Comparison of ENCODE assay signal across 24 cellular contexts in genomic region chr20:35598476-35598875, GRCh38. TPM values are rescaled to one million over a fixed set of nuclear protein-coding genes. Genes with fewer than 3 reads are reported as not detected.
DNase-seq lines count a peak whose midpoint lies in the region; ATAC-seq and TF ChIP-seq lines count a peak whose summit lies in the region.
"Had no signal": no experiment of that assay in that cellular context is flagged by ENCODE, and none has a peak within 500 bp of the region (broad histone marks: within the 10 kb centered on the region; RNA-seq: fewer than 3 reads in every experiment).

No MANE protein-coding gene starts in this region.

- no peaks in the 10 kb centered on the region for H3K9me3 Mint-ChIP-seq in activated naive CD8-positive, alpha-beta T cell (ENCODE audit: low read depth)
- H3K9me3 Mint-ChIP-seq in activated naive CD8-positive, alpha-beta T cell treated with anti-CD3 and anti-CD28 coated beads for 36 hours, result no peaks in the 10 kb centered on the region
- no peaks in the 10 kb centered on the region; the same call in 2 of the 3 replicates for H3K9me3 Mint-ChIP-seq in GM23338
- H3K9me3 Mint-ChIP-seq: CD4-positive, alpha-beta memory T cell; H9; T-helper 1 cell treated with Interleukin-12 subunit alpha and Interleukin-12 subunit beta and Interleukin-4 antibody, amounts not matched to agents 30 μg/mL and 1 μg/mL, for 36 hours had no signal

- H2AFZ ChIP-seq in GM23338, result no peak overlapping the region

- H3K36me3 ChIP-seq in WERI-Rb-1 (no peaks in the 10 kb centered on the region), A673 (ENCODE audit: insufficient read depth, low read length, poor library complexity, severe bottlenecking) (no peaks in the 10 kb centered on the region), GM23338 (ENCODE audit: insufficient read depth) (no peaks in the 10 kb centered on the region)
- H3K36me3 ChIP-seq: BLaER1 treated with 17β-estradiol and CSF1 and Interleukin-3, amounts not matched to agents 10 nM and 100 nM; MG63 had no signal

- H4K20me1 ChIP-seq in GM23338 (replicated peaks; ENCODE audit: insufficient read depth), result no peaks in the 10 kb centered on the region

- H3K27ac Mint-ChIP-seq in activated naive CD8-positive, alpha-beta T cell, result no peak overlapping the region
- H3K27ac Mint-ChIP-seq in activated naive CD8-positive, alpha-beta T cell treated with anti-CD3 and anti-CD28 coated beads for 36 hours, result no peak overlapping the region
- no peak overlapping the region for H3K27ac Mint-ChIP-seq in GM23338
- H3K27ac Mint-ChIP-seq: H9; T-helper 1 cell treated with Interleukin-12 subunit alpha and Interleukin-12 subunit beta and Interleukin-4 antibody, amounts not matched to agents 30 μg/mL and 1 μg/mL, for 36 hours had no signal

- no peak for TF ChIP-seq POLR2A in GM18505 (IDR thresholded peaks at IDR 0.05; ENCODE audit: borderline replicate concordance, extremely low read depth, insufficient read depth, insufficient read length)

- no peaks in the 10 kb centered on the region for H3K79me2 ChIP-seq in GM23338 (replicated peaks; ENCODE audit: insufficient read depth)

- ATAC-seq in GM18505 (IDR thresholded peaks at IDR 0.05; ENCODE audit: unreplicated experiment), result no peak
- no peak for ATAC-seq in GM23338
- ATAC-seq: PC-3 had no signal

- no peak overlapping the region for H3K4me3 ChIP-seq in WERI-Rb-1 (ENCODE audit: low read depth, low read length)
- H3K4me3 ChIP-seq in A673 (ENCODE audit: low read depth, low read length, poor library complexity, severe bottlenecking), result no peak overlapping the region
- no peak overlapping the region for H3K4me3 ChIP-seq in GM23338
- H3K4me3 ChIP-seq: BLaER1 treated with 17β-estradiol and CSF1 and Interleukin-3, amounts not matched to agents 10 nM and 100 nM; MG63 had no signal

- H3K4me2 ChIP-seq in GM23338, result no peak overlapping the region
- H3K4me2 ChIP-seq: BLaER1 treated with 17β-estradiol and CSF1 and Interleukin-3, amounts not matched to agents 10 nM and 100 nM; SK-N-SH had no signal

- no peaks in the 10 kb centered on the region for H3K9me2 ChIP-seq in GM23338 (ENCODE audit: insufficient read depth)
- H3K9me2 ChIP-seq: SK-N-SH had no signal

- DNase-seq in activated naive CD8-positive, alpha-beta T cell treated with anti-CD3 and anti-CD28 coated beads for 36 hours, result no peak
- DNase-seq in NCI-H82 (lab: John Stamatoyannopoulos, UW) (peak; percentile 86), WERI-Rb-1 (peak; percentile 74), A673 (ENCODE audit: low spot score) (no peak), GM23338 (ENCODE audit: low spot score) (no peak)
- DNase-seq: AML-193; CD4-positive, alpha-beta memory T cell; COR-L47; IMR-90; KG1; MG63; NCI-H1105 treated with DMSO at 0.1 percent for 48 hours; NCI-H226; NCI-H748 treated with DMSO at 0.1 percent for 48 hours; NK-92 treated with Interleukin-12 subunit alpha and Interleukin-12 subunit beta, amount 100 ng/mL, for 24 hours; PC-3; SHP77 treated with DMSO at 0.1 percent for 48 hours; SK-N-SH; SW 1271 had no signal

- H3K27ac ChIP-seq in WERI-Rb-1 (peak overlapping the region; percentile 41), A673 (ENCODE audit: low read depth, low read length, poor library complexity, severe bottlenecking) (no peak overlapping the region), GM23338 (ENCODE audit: low read depth) (no peak overlapping the region)
- H3K27ac ChIP-seq: BLaER1 treated with 17β-estradiol and CSF1 and Interleukin-3, amounts not matched to agents 10 nM and 100 nM had no signal

- POLR2A ChIA-PET in A673 (lab: Charles Lee; ENCODE audit: low non-redundant PET), result no interaction called here

- CTCF ChIA-PET in A673 (lab: Charles Lee), result no interaction called here

- H3K9me3 ChIP-seq in WERI-Rb-1 (ENCODE audit: severe bottlenecking) (no peaks in the 10 kb centered on the region), A673 (ENCODE audit: low read depth, low read length, poor library complexity, severe bottlenecking) (no peaks in the 10 kb centered on the region)
- H3K9me3 ChIP-seq: BLaER1 treated with 17β-estradiol and CSF1 and Interleukin-3, amounts not matched to agents 10 nM and 100 nM; MG63; SK-N-SH had no signal

- H3K4me3 Mint-ChIP-seq in activated naive CD8-positive, alpha-beta T cell, result peak overlapping the region; percentile 28
- no peak overlapping the region for H3K4me3 Mint-ChIP-seq in activated naive CD8-positive, alpha-beta T cell treated with anti-CD3 and anti-CD28 coated beads for 36 hours
- no peak overlapping the region; the same call in 2 of the 3 replicates for H3K4me3 Mint-ChIP-seq in GM23338
- H3K4me3 Mint-ChIP-seq: H9; T-helper 1 cell treated with Interleukin-12 subunit alpha and Interleukin-12 subunit beta and Interleukin-4 antibody, amounts not matched to agents 30 μg/mL and 1 μg/mL, for 36 hours had no signal

- H3F3A ChIP-seq in GM23338 (replicated peaks; ENCODE audit: low read depth), result no peaks in the 10 kb centered on the region

- BruUV-seq in A673 (replicated peaks; lab: Mats Ljungman, UMichigan), result no TSS peak

- no peaks in the 10 kb centered on the region for H3K36me3 Mint-ChIP-seq in activated naive CD8-positive, alpha-beta T cell
- H3K36me3 Mint-ChIP-seq in activated naive CD8-positive, alpha-beta T cell treated with anti-CD3 and anti-CD28 coated beads for 36 hours, result no peaks in the 10 kb centered on the region
- H3K36me3 Mint-ChIP-seq in GM23338 (ENCODE audit: low read depth), result no peaks in the 10 kb centered on the region; the same call in 1 of the 3 replicates
- H3K36me3 Mint-ChIP-seq: CD4-positive, alpha-beta memory T cell had no signal

- no peaks in the 10 kb centered on the region for H3K27me3 ChIP-seq in WERI-Rb-1 (ENCODE audit: insufficient read depth, low read depth, severe bottlenecking)
- peaks cover 3% of the 10 kb centered on the region for H3K27me3 ChIP-seq in A673 (replicated peaks; ENCODE audit: insufficient read depth, low read depth, low read length, poor library complexity)
- peaks cover 40% of the 10 kb centered on the region for H3K27me3 ChIP-seq in GM23338 (ENCODE audit: insufficient read depth)

- H3K4me1 Mint-ChIP-seq in activated naive CD8-positive, alpha-beta T cell (ENCODE audit: low read depth), result peaks cover 2% of the 10 kb centered on the region
- H3K4me1 Mint-ChIP-seq in activated naive CD8-positive, alpha-beta T cell treated with anti-CD3 and anti-CD28 coated beads for 36 hours, result peaks cover 3% of the 10 kb centered on the region
- H3K4me1 Mint-ChIP-seq in GM23338, result peaks cover 13% of the 10 kb centered on the region

- peaks cover 11% of the 10 kb centered on the region for H3K4me1 ChIP-seq in A673 (ENCODE audit: insufficient read depth, low read length, poor library complexity, severe bottlenecking)
- H3K4me1 ChIP-seq in GM23338 (ENCODE audit: insufficient read depth), result no peaks in the 10 kb centered on the region

- intact Hi-C loops in A673 (cut with micrococcal nuclease; ENCODE audit: unreplicated experiment), result no loop called here

- H3K27me3 Mint-ChIP-seq in activated naive CD8-positive, alpha-beta T cell, result peaks cover 4% of the 10 kb centered on the region
- H3K27me3 Mint-ChIP-seq in activated naive CD8-positive, alpha-beta T cell treated with anti-CD3 and anti-CD28 coated beads for 36 hours, result peaks cover 26% of the 10 kb centered on the region
- peaks cover 47% of the 10 kb centered on the region for H3K27me3 Mint-ChIP-seq in GM23338 (ENCODE audit: insufficient read depth, low read depth, poor library complexity)

- TF ChIP-seq CTCF in WERI-Rb-1 (IDR thresholded peaks at IDR 0.05; ENCODE audit: low read depth, low read length) (no peak), A673 (conservative IDR thresholded peaks at IDR 0.05; ENCODE audit: low read depth, low read length) (no peak), GM23338 (conservative IDR thresholded peaks at IDR 0.05; ENCODE audit: low read depth in 2 of 2) (no peak)

RNA-seq across cellular contexts. Expression of gene SPAG4, which starts 17.2 kb away (rescaled TPM):
- total RNA-seq in activated naive CD8-positive, alpha-beta T cell treated with anti-CD3 and anti-CD28 coated beads for 36 hours, result 1 to 10 TPM; 7.8 to 8.0 TPM
- total RNA-seq in A673 (2021), result 0.67 and 1.2 TPM in 2 replicates
- 0.39 and 2.7 TPM in 2 replicates for total RNA-seq in GM23338 (2014; rRNA removed; shearing (Covaris generic))
- 2.9 and 3.8 TPM in 2 replicates for polyA plus RNA-seq in GM23338 (2016; fragmentation: Nextera tagmentation; extraction: Ambion mirVana)

RNA-seq across cellular contexts. Expression of gene ERGIC3, which starts 56.6 kb away (rescaled TPM):
- 100 to 1,000 TPM; 105 to 107 TPM for total RNA-seq in activated naive CD8-positive, alpha-beta T cell treated with anti-CD3 and anti-CD28 coated beads for 36 hours
- 256 and 258 TPM in 2 replicates for total RNA-seq in A673 (2021)
- total RNA-seq in GM23338 (2014; rRNA removed; shearing (Covaris generic)), result 121 and 147 TPM in 2 replicates
- polyA plus RNA-seq in GM23338 (2016; fragmentation: Nextera tagmentation; extraction: Ambion mirVana), result 139 and 155 TPM in 2 replicates

Comparison
In these comparisons a context has a peak if more than half of its experiments do, and no peak if none do; other contexts are left out.
1. DNase-seq: peak in NCI-H82 (single experiment) and WERI-Rb-1 (single experiment); none in activated naive CD8-positive, alpha-beta T cell treated with anti-CD3 and anti-CD28 coated beads for 36 hours (single experiment), A673 (single experiment) and GM23338 (single experiment).